Comparison of ENCODE assay signal across 1 cellular context in genomic region chr7:31017036-31017747, GRCh38.
TF ChIP-seq lines count a peak whose summit lies in the region.

No MANE protein-coding gene starts in this region.

TF ChIP-seq in H1, 55 proteins besides CTCF, POLR2A, EP300 and RAD21 (continued from another document):
- TF ChIP-seq HDAC6 (IDR thresholded peaks at IDR 0.05; ENCODE audit: low read depth, low read length), result no peak
- no peak for TF ChIP-seq E2F6 (IDR thresholded peaks at IDR 0.05)
- no peak for TF ChIP-seq SP2 (IDR thresholded peaks at IDR 0.05; ENCODE audit: low read length)
- no peak for TF ChIP-seq KDM4A (IDR thresholded peaks at IDR 0.05; ENCODE audit: low read depth, low read length, severe bottlenecking)
- TF ChIP-seq JUND (IDR thresholded peaks at IDR 0.05; ENCODE audit: low read length), result no peak
- TF ChIP-seq HDAC2 (IDR thresholded peaks at IDR 0.05; ENCODE audit: borderline replicate concordance in 1 of 2, low read depth in 2 of 2, low read length in 2 of 2), result no peak
